In the genomic region with DNA sequence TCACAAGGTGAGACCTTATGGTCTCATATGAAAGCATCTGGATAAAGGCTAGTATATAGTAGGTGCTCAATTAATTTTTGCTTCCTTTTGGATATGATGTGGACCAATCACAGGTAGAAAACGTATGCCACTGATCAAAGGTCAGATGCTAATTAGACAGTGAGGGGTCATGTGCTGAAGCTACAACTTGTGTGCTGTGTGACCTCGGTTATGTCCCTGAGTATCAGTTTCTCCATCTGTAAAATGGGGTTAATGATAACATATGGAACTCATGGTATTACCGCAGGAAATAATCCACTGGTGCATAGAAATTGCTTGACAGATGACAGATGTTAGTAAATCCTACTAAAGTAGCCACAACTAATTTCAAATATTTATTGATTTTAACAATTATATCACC, we compare ENCODE assay signal across 7 cellular contexts.
"Had no signal": no experiment of that assay in that cellular context is flagged by ENCODE, and none has a peak within 500 bp of the region (broad histone marks: within the 10 kb centered on the region; RNA-seq: fewer than 3 reads in every experiment).

No MANE protein-coding gene starts in this region.

- H3K9me3 ChIP-seq: HAP-1 had no signal

- FAIRE-seq: HTR-8/SVneo had no signal

- DNase-seq: GM23248, GOT3, H7 had no signal

- H3K9ac ChIP-seq: GM23248, KMS-11 had no signal

- ATAC-seq: HCT116 had no signal

- H3K4me2 ChIP-seq: KMS-11 had no signal

- H3K4me3 ChIP-seq: GM23248, HAP-1 had no signal

- H3K36me3 ChIP-seq: HAP-1 had no signal

- H3K27ac ChIP-seq: GM23248, KMS-11 had no signal

- H2AFZ ChIP-seq: GM23248 had no signal
